22 cellular contexts compared by ENCODE assay signal in genomic region chr21:42489006-42489563, GRCh38. TPM values are rescaled to one million over a fixed set of nuclear protein-coding genes. Genes with fewer than 3 reads are reported as not detected.
DNase-seq lines count a peak whose midpoint lies in the region; ATAC-seq, FAIRE-seq and TF ChIP-seq lines count a peak whose summit lies in the region.
"Had no signal": no experiment of that assay in that cellular context is flagged by ENCODE, and none has a peak within 500 bp of the region (broad histone marks: within the 10 kb centered on the region; RNA-seq: fewer than 3 reads in every experiment).

No MANE protein-coding gene starts in this region.

- H3K9ac ChIP-seq in GM12878 (ENCODE audit: control insufficient read depth, insufficient read depth, low read length) (no peak overlapping the region), H1 (replicated peaks in 1 of 4; ENCODE audit: extremely low read depth in 1 of 4, low read depth in 3 of 4, low read length in 3 of 4) (no peak overlapping the region)
- H3K9ac ChIP-seq: BLaER1 had no signal

- intact Hi-C loops in GM12878 (cut with micrococcal nuclease; ENCODE audit: unreplicated experiment) = no loop called here
- intact Hi-C loops in lower lobe of right lung (cut with DNase I) = no loop called here

- no peak overlapping the region for H3K4ac ChIP-seq in H1 (replicated peaks; ENCODE audit: insufficient read length, low read depth, low read length)

- no peak overlapping the region for H4K91ac ChIP-seq in H1 (replicated peaks; ENCODE audit: insufficient read length, low read length)

- no TSS peak for BruUV-seq in GM12878 (replicated peaks; lab: Mats Ljungman, UMichigan)

- no peak overlapping the region for H2BK15ac ChIP-seq in H1 (ENCODE audit: low read length)

- H3K79me2 ChIP-seq in GM12878 (ENCODE audit: control insufficient read depth, insufficient read depth, low read length) (no peaks in the 10 kb centered on the region), H1 (ENCODE audit: control insufficient read depth in 1 of 2, insufficient read depth in 2 of 2, low read length in 2 of 2) (no peaks in the 10 kb centered on the region)

- H3K14ac ChIP-seq in H1 (ENCODE audit: insufficient read length) = no peak overlapping the region

- H4K5ac ChIP-seq in H1 (ENCODE audit: insufficient read length, low read depth, low read length) = no peak overlapping the region

- FAIRE-seq in GM12878 (lab: Jason Lieb, UNC) (no peak), H1 (lab: Jason Lieb, UNC) (no peak)
- FAIRE-seq: A204.1, G401.6, GM18507 had no signal

- H3K4me2 ChIP-seq in GM12878 (ENCODE audit: control insufficient read depth, insufficient read depth) = no peak overlapping the region
- H3K4me2 ChIP-seq in H1 (ENCODE audit: insufficient read depth in 1 of 2, low read depth in 2 of 2, low read length in 2 of 2) = no peak overlapping the region
- H3K4me2 ChIP-seq: BLaER1 had no signal

- no peak overlapping the region for H2BK20ac ChIP-seq in H1 (ENCODE audit: low read length)

- TF ChIP-seq POLR2A in GM12878 (IDR thresholded peaks at IDR 0.05; ENCODE audit: low read depth, low read length) (no peak), H1 (IDR thresholded peaks at IDR 0.05; ENCODE audit: control extremely low read depth in 1 of 2, low read depth in 2 of 2, low read length in 2 of 2) (no peak)

- H4K20me1 ChIP-seq in GM12878 (ENCODE audit: control insufficient read depth, insufficient read depth) (no peaks in the 10 kb centered on the region), H1 (replicated peaks in 1 of 2; ENCODE audit: control insufficient read depth in 1 of 2, insufficient read depth in 2 of 2, low read length in 2 of 2) (no peaks in the 10 kb centered on the region)
- H4K20me1 ChIP-seq: BLaER1 had no signal

- no peak overlapping the region for H2BK120ac ChIP-seq in H1 (replicated peaks; ENCODE audit: low read depth, low read length)

- H2AK5ac ChIP-seq in H1 (ENCODE audit: low read depth, low read length) = no peak overlapping the region

- POLR2A ChIA-PET in GM12878 (lab: Charles Lee) = no interaction called here
- POLR2A ChIA-PET in H1 (lab: Charles Lee; ENCODE audit: partially characterized antibody) = no interaction called here

- no peak overlapping the region for H3K56ac ChIP-seq in H1 (replicated peaks; ENCODE audit: insufficient read length, low read depth, low read length)

- SMC1A ChIA-PET in GM12878 (lab: Charles Lee; ENCODE audit: uncharacterized antibody, unreplicated experiment) = no interaction called here

- H2BK12ac ChIP-seq in H1 (ENCODE audit: low read depth, low read length) = no peak overlapping the region

- in situ Hi-C loops in GM12878 (cut with MboI) = no loop called here

- H3K36me3 ChIP-seq in GM12878 (ENCODE audit: control insufficient read depth in 2 of 2, insufficient read depth in 2 of 2, low read length in 1 of 2) (no peaks in the 10 kb centered on the region), H1 (ENCODE audit: control insufficient read depth in 2 of 4, insufficient read depth in 4 of 4, low read length in 3 of 4) (no peaks in the 10 kb centered on the region), lower lobe of right lung (no peaks in the 10 kb centered on the region)
- H3K36me3 ChIP-seq: BLaER1 had no signal

- peak; percentile 28 for DNase-seq in activated CD8-positive, alpha-beta memory T cell treated with anti-CD3 and anti-CD28 coated beads for 24 hours
- DNase-seq in activated CD8-positive, alpha-beta memory T cell treated with anti-CD3 and anti-CD28 coated beads, Interleukin-2, amount 50 U/mL, for 48 hours = no peak
- DNase-seq in GM12878 (ENCODE audit: low read depth, low spot score) = no peak
- DNase-seq in H1 (ENCODE audit: low read depth in 1 of 2, low spot score in 2 of 2) = no peak
- DNase-seq in SW 1271 (lab: John Stamatoyannopoulos, UW) = no peak
- DNase-seq in activated CD4-positive, CD25-positive, alpha-beta regulatory T cell (lab: John Stamatoyannopoulos, UW) = no peak
- no peak for DNase-seq in lower lobe of right lung
- DNase-seq: Caco-2; CD4-positive, CD25-positive, alpha-beta regulatory T cell; DMS153; DND-41; GOT3; H7; HCEC 1CT had no signal

- no peak overlapping the region for H3K23ac ChIP-seq in H1 (ENCODE audit: insufficient read length)

- TF ChIP-seq EP300 in GM12878 (IDR thresholded peaks at IDR 0.05; ENCODE audit: borderline replicate concordance in 1 of 2, control insufficient read depth in 1 of 2, low read depth in 2 of 2, low read length in 2 of 2) (no peak), H1 (IDR thresholded peaks at IDR 0.05; ENCODE audit: borderline replicate concordance in 1 of 2, low read depth in 2 of 2, low read length in 2 of 2) (no peak)

- TF ChIP-seq CTCF in GM12878 (IDR thresholded peaks at IDR 0.05 in 2 of 3, conservative IDR thresholded peaks at IDR 0.05 in 1 of 3; ENCODE audit: control insufficient read depth in 2 of 3, extremely low read depth in 1 of 3, insufficient read depth in 1 of 3, low read depth in 3 of 3, low read length in 3 of 3) (no peak), H1 (IDR thresholded peaks at IDR 0.05; ENCODE audit: control extremely low read depth in 1 of 3, insufficient read depth in 1 of 3, low read depth in 1 of 3, low read length in 3 of 3) (no peak), lower lobe of right lung (IDR thresholded peaks at IDR 0.05) (no peak)

- ATAC-seq in GM12878 = no peak
- ATAC-seq in lower lobe of right lung = no peak
- ATAC-seq: CD8-positive, alpha-beta T cell had no signal

- no peak overlapping the region for H3K27ac ChIP-seq in GM12878 (ENCODE audit: control insufficient read depth, insufficient read depth)
- H3K27ac ChIP-seq in H1 (ENCODE audit: low read depth, low read length) = no peak overlapping the region
- H3K27ac ChIP-seq in lower lobe of right lung = no peak overlapping the region
- H3K27ac ChIP-seq: 22Rv1, BLaER1, C4-2B had no signal

- no peaks in the 10 kb centered on the region for H3K79me1 ChIP-seq in H1 (ENCODE audit: low read depth, low read length)

- H2BK5ac ChIP-seq in H1 (ENCODE audit: low read depth, low read length) = no peak overlapping the region

- H3K18ac ChIP-seq in H1 (ENCODE audit: extremely low read depth, low read length) = no peak overlapping the region

- TF ChIP-seq RAD21 in GM12878 (IDR thresholded peaks at IDR 0.05; ENCODE audit: insufficient read depth, low read depth, low read length) (no peak), H1 (IDR thresholded peaks at IDR 0.05 in 1 of 2, conservative IDR thresholded peaks at IDR 0.05 in 1 of 2; ENCODE audit: low read depth in 2 of 2, low read length in 2 of 2) (no peak)

- WGBS in GM12878 (ENCODE audit: insufficient coverage, insufficient replicate concordance, low lambda C conversion rate, missing lambda C conversion rate) = 47% methylated on average over 2 of the region's 2 CpGs
- 58% methylated on average over 2 of the region's 2 CpGs; no CpG with 5 or more reads in 1 of the 2 experiments for WGBS in H1 (ENCODE audit: extremely low coverage in 1 of 2, insufficient coverage in 1 of 2, insufficient read length in 1 of 2, insufficient replicate concordance in 2 of 2, low coverage in 1 of 2, low lambda C conversion rate in 2 of 2, missing lambda C conversion rate in 1 of 2), 2 experiments

- RAD21 ChIA-PET in GM12878 (lab: Charles Lee; ENCODE audit: unreplicated experiment) = interaction anchor here (3.1 kb wide), 1 partner anchor 22 kb away, joined by 9 read pairs; no protein-coding TSS in a partner anchor

- H3K9me3 ChIP-seq in GM12878 (replicated peaks; ENCODE audit: control insufficient read depth, insufficient read depth, low read length) = no peaks in the 10 kb centered on the region; the same call in 2 of the 3 replicates
- no peaks in the 10 kb centered on the region for H3K9me3 ChIP-seq in H1 (ENCODE audit: insufficient read depth in 2 of 2, low read depth in 1 of 2, low read length in 1 of 2)
- H3K9me3 ChIP-seq in lower lobe of right lung = no peaks in the 10 kb centered on the region
- H3K9me3 ChIP-seq: Caco-2 had no signal

- H2AFZ ChIP-seq in GM12878 (ENCODE audit: control insufficient read depth, low read depth, low read length) (no peak overlapping the region), H1 (ENCODE audit: low read length) (no peak overlapping the region)

- CTCF ChIA-PET in GM12878 (lab: Yijun Ruan, JAX) (no interaction called here), H1 (lab: Charles Lee; ENCODE audit: partially characterized antibody) (interaction anchor here (1.2 kb wide), 1 partner anchor 11 kb away, joined by 3 read pairs; no protein-coding TSS in a partner anchor)

- peaks cover 5% of the 10 kb centered on the region; the same call in 1 of the 2 replicates for H3K4me1 ChIP-seq in GM12878 (ENCODE audit: control insufficient read depth, insufficient read depth, low read length)
- H3K4me1 ChIP-seq in H1 (replicated peaks in 1 of 4; ENCODE audit: control insufficient read depth in 3 of 4, insufficient read depth in 4 of 4, low read length in 3 of 4) = no peaks in the 10 kb centered on the region
- H3K4me1 ChIP-seq in lower lobe of right lung = no peaks in the 10 kb centered on the region

- no peak overlapping the region; the same call in 1 of the 2 replicates for H4K8ac ChIP-seq in H1 (ENCODE audit: extremely low read depth, insufficient read depth, low read length)

- H3K23me2 ChIP-seq in H1 (ENCODE audit: low read depth, low read length) = peaks cover 3% of the 10 kb centered on the region; the same call in 1 of the 2 replicates

- H3K4me3 ChIP-seq in GM12878 (no peak overlapping the region), H1 (ENCODE audit: extremely low read depth in 1 of 4, insufficient read depth in 2 of 4, low read depth in 3 of 4, low read length in 4 of 4) (no peak overlapping the region), lower lobe of right lung (no peak overlapping the region)
- H3K4me3 ChIP-seq: BLaER1 had no signal

- H3K27me3 ChIP-seq in GM12878 (replicated peaks in 1 of 2; ENCODE audit: control insufficient read depth in 2 of 2, insufficient read depth in 2 of 2, low read length in 1 of 2) (no peaks in the 10 kb centered on the region; a peak in 1 of 4 replicates), H1 (replicated peaks in 1 of 4; ENCODE audit: control insufficient read depth in 3 of 4, extremely low read depth in 1 of 4, insufficient read depth in 3 of 4, low read length in 3 of 4) (no peaks in the 10 kb centered on the region; a peak in 1 of 7 replicates), lower lobe of right lung (ENCODE audit: low read depth) (no peaks in the 10 kb centered on the region)
- H3K27me3 ChIP-seq: BLaER1 had no signal

RNA-seq across cellular contexts. Expression of gene RSPH1, which starts 6.9 kb away (rescaled TPM):
- 0.56 and 0.78 TPM in 2 replicates for total RNA-seq in GM12878 (2013; cell fraction: nucleolus; rRNA removed)
- total RNA-seq in GM12878 (2014; rRNA removed) = 0.11 and 0.33 TPM in 2 replicates
- 0.27 and 0.37 TPM in 2 replicates for total RNA-seq in GM12878 (2014; rRNA removed; fragmentation: Illumina TruSeq; extraction: Trizol)
- 0.27 and 0.28 TPM in 2 replicates for total RNA-seq in GM12878 (2021)
- 0.94 TPM for polyA plus RNA-seq in GM12878 (2011; ENCODE audit: low read depth)
- polyA plus RNA-seq in GM12878 (2011; rRNA removed) = 0.38 and 0.59 TPM in 2 replicates
- 0.10 and 0.21 TPM in 2 replicates for polyA plus RNA-seq in GM12878 (2011; cell fraction: cytosol; rRNA removed)
- polyA plus RNA-seq in GM12878 (2011; cell fraction: nucleus; rRNA removed) = 0.16 and 0.22 TPM in 2 replicates
- polyA plus RNA-seq in GM12878 (2012) = 0.79 and 1.1 TPM in 2 replicates
- 0.37 and 0.67 TPM in 2 replicates for polyA plus RNA-seq in GM12878 (2014; fragmentation: Illumina TruSeq; extraction: Trizol)
- polyA plus RNA-seq in GM12878 (2014; fragmentation: Nextera tagmentation; extraction: Ambion mirVana) = under 1 TPM; 0.37 to 0.38 TPM
- 0.19 and 0.81 TPM in 2 replicates for polyA plus RNA-seq in GM12878 (2014; rRNA removed)
- polyA plus RNA-seq in GM12878 (2016; fragmentation: Nextera tagmentation; extraction: Ambion mirVana) = 1 to 10 TPM; 1.2 to 1.4 TPM
- polyA minus RNA-seq in GM12878 (2011; rRNA and poly(A)+ RNA removed) = 0.88 TPM in 1 of 2 replicates, not detected in the other
- not detected in 2 replicates for polyA minus RNA-seq in GM12878 (2011; cell fraction: cytosol; rRNA and poly(A)+ RNA removed)
- polyA minus RNA-seq in GM12878 (2011; cell fraction: nucleus; rRNA and poly(A)+ RNA removed) = not detected in 2 replicates
- total RNA-seq in H1 (2021; fragmentation: NEBNext Ultra II Directional; extraction: Animal tissue kit (Norgen Biotek cat#: 25700)) = 0.36 TPM in 1 of 2 replicates, not detected in the other
- 0.08 and 0.24 TPM in 2 replicates for polyA plus RNA-seq in H1 (2011; rRNA removed)
- 0.39 TPM for polyA plus RNA-seq in H1 (2011; cell fraction: cytosol; rRNA removed)
- polyA plus RNA-seq in H1 (2011; cell fraction: nucleus; rRNA removed) = 0.23 TPM
- polyA plus RNA-seq in H1 (2012, experiment 1 of 2) = 0.37 to 0.63 TPM (median 0.46 TPM) in 4 replicates
- polyA plus RNA-seq in H1 (2012, experiment 2 of 2) = 0.33 TPM
- polyA plus RNA-seq in H1 (2013, experiment 1 of 2) = 0.34 TPM
- polyA plus RNA-seq in H1 (2013, experiment 2 of 2) = 0.42 TPM
- 0.17 TPM in 1 of 2 replicates, not detected in the other for polyA minus RNA-seq in H1 (2011; rRNA and poly(A)+ RNA removed)
- polyA minus RNA-seq in H1 (2011; cell fraction: cytosol; rRNA and poly(A)+ RNA removed) = not detected
- 0.30 TPM for polyA minus RNA-seq in H1 (2011; cell fraction: nucleus; rRNA and poly(A)+ RNA removed)
- total RNA-seq in lower lobe of right lung = 18.1 TPM
- total RNA-seq: H7 had no signal
- polyA plus RNA-seq: AG04450; CD4-positive, CD25-positive, alpha-beta regulatory T cell had no signal

RNA-seq across cellular contexts. Expression of gene SLC37A1, which starts 24.6 kb away (rescaled TPM):
- 129 and 143 TPM in 2 replicates for total RNA-seq in GM12878 (2013; cell fraction: nucleolus; rRNA removed)
- total RNA-seq in GM12878 (2014; rRNA removed) = 33.0 and 35.5 TPM in 2 replicates
- total RNA-seq in GM12878 (2014; rRNA removed; fragmentation: Illumina TruSeq; extraction: Trizol) = 19.2 and 19.7 TPM in 2 replicates
- total RNA-seq in GM12878 (2021) = 30.7 and 34.8 TPM in 2 replicates
- 6.2 TPM for polyA plus RNA-seq in GM12878 (2011; ENCODE audit: low read depth)
- polyA plus RNA-seq in GM12878 (2011; rRNA removed) = 17.7 and 23.3 TPM in 2 replicates
- 20.2 and 24.6 TPM in 2 replicates for polyA plus RNA-seq in GM12878 (2011; cell fraction: cytosol; rRNA removed)
- 75.0 and 82.4 TPM in 2 replicates for polyA plus RNA-seq in GM12878 (2011; cell fraction: nucleus; rRNA removed)
- 17.7 and 18.5 TPM in 2 replicates for polyA plus RNA-seq in GM12878 (2012)
- 12.0 and 18.4 TPM in 2 replicates for polyA plus RNA-seq in GM12878 (2014; fragmentation: Illumina TruSeq; extraction: Trizol)
- 1 to 10 TPM; 1.1 to 2.4 TPM for polyA plus RNA-seq in GM12878 (2014; fragmentation: Nextera tagmentation; extraction: Ambion mirVana)
- 25.4 and 26.5 TPM in 2 replicates for polyA plus RNA-seq in GM12878 (2014; rRNA removed)
- 10 to 100 TPM; 28.0 to 32.0 TPM for polyA plus RNA-seq in GM12878 (2016; fragmentation: Nextera tagmentation; extraction: Ambion mirVana)
- polyA minus RNA-seq in GM12878 (2011; rRNA and poly(A)+ RNA removed) = 22.6 and 32.2 TPM in 2 replicates
- 8.6 and 12.4 TPM in 2 replicates for polyA minus RNA-seq in GM12878 (2011; cell fraction: cytosol; rRNA and poly(A)+ RNA removed)
- 43.9 and 56.5 TPM in 2 replicates for polyA minus RNA-seq in GM12878 (2011; cell fraction: nucleus; rRNA and poly(A)+ RNA removed)
- 23.7 and 30.9 TPM in 2 replicates for total RNA-seq in H1 (2021; fragmentation: NEBNext Ultra II Directional; extraction: Animal tissue kit (Norgen Biotek cat#: 25700))
- 15.6 and 21.8 TPM in 2 replicates for polyA plus RNA-seq in H1 (2011; rRNA removed)
- polyA plus RNA-seq in H1 (2011; cell fraction: cytosol; rRNA removed) = 17.7 TPM
- 45.7 TPM for polyA plus RNA-seq in H1 (2011; cell fraction: nucleus; rRNA removed)
- 18.7 to 35.5 TPM (median 31.5 TPM) in 4 replicates for polyA plus RNA-seq in H1 (2012, experiment 1 of 2)
- polyA plus RNA-seq in H1 (2012, experiment 2 of 2) = 20.3 TPM
- polyA plus RNA-seq in H1 (2013, experiment 1 of 2) = 29.6 TPM
- polyA plus RNA-seq in H1 (2013, experiment 2 of 2) = 31.0 TPM
- polyA minus RNA-seq in H1 (2011; rRNA and poly(A)+ RNA removed) = 23.3 and 27.0 TPM in 2 replicates
- 21.7 TPM for polyA minus RNA-seq in H1 (2011; cell fraction: cytosol; rRNA and poly(A)+ RNA removed)
- polyA minus RNA-seq in H1 (2011; cell fraction: nucleus; rRNA and poly(A)+ RNA removed) = 33.3 TPM
- total RNA-seq in lower lobe of right lung = 28.9 TPM

Comparison
In these comparisons a context has a peak if more than half of its experiments do, and no peak if none do; other contexts are left out.
1. RNA of gene RSPH1, which starts 6.9 kb away (total RNA-seq): 18.1 TPM in lower lobe of right lung (single experiment); 0.11 to 0.78 TPM in GM12878 and 0.36 TPM in H1; every median in the first group is over 10 times any median in the second.